8 cellular contexts compared by ENCODE assay signal in genomic region chr1:205229399-205229861, GRCh38. TPM values are rescaled to one million over a fixed set of nuclear protein-coding genes. Genes with fewer than 3 reads are reported as not detected.
DNase-seq lines count a peak whose midpoint lies in the region; ATAC-seq and TF ChIP-seq lines count a peak whose summit lies in the region.

No MANE protein-coding gene starts in this region.

- no peak overlapping the region for H3K4ac ChIP-seq in mesenchymal stem cell (ENCODE audit: low read depth in 1 of 2, low read length in 2 of 2)

- H3K18ac ChIP-seq in mesenchymal stem cell (ENCODE audit: low read depth in 1 of 2, low read length in 2 of 2): no peak overlapping the region

- H3K4me2 ChIP-seq in mesenchymal stem cell (ENCODE audit: low read length, poor library complexity, severe bottlenecking): peak overlapping the region; percentile 56

- ATAC-seq in GM19324 (IDR thresholded peaks at IDR 0.05; ENCODE audit: low FRiP score, unreplicated experiment): no peak

- H3K4me3 ChIP-seq in BE2C (ENCODE audit: low read depth, low read length): peak overlapping the region; percentile 74
- H3K4me3 ChIP-seq in mesenchymal stem cell (ENCODE audit: insufficient read depth in 1 of 2, low read depth in 1 of 2, low read length in 2 of 2): peak overlapping the region; percentile 38 to 90

- H3K79me1 ChIP-seq in mesenchymal stem cell (replicated peaks; ENCODE audit: low read length, poor library complexity, severe bottlenecking): peaks cover 4% of the 10 kb centered on the region

- H3K9me3 ChIP-seq in BE2C (no peaks in the 10 kb centered on the region), mesenchymal stem cell (ENCODE audit: control insufficient read depth, low read length) (no peaks in the 10 kb centered on the region)

- H3K9ac ChIP-seq in mesenchymal stem cell (ENCODE audit: low read length): peak overlapping the region; percentile 77

- no peak overlapping the region for H2BK12ac ChIP-seq in mesenchymal stem cell (ENCODE audit: low read length in 2 of 2)

- H3K23ac ChIP-seq in mesenchymal stem cell (ENCODE audit: low read length in 2 of 2): no peak overlapping the region

- no peak overlapping the region for H3K14ac ChIP-seq in mesenchymal stem cell (ENCODE audit: low read length in 2 of 2)

- no peak overlapping the region for H2BK15ac ChIP-seq in mesenchymal stem cell (ENCODE audit: low read depth, poor library complexity, severe bottlenecking)

- peak; percentile 74 for DNase-seq in BE2C
- peak; percentile 92 for DNase-seq in HEK293T (ENCODE audit: extremely low spot score)
- DNase-seq in NCI-H69 (lab: John Stamatoyannopoulos, UW): peak; percentile 96
- DNase-seq in activated CD8-positive, alpha-beta memory T cell treated with anti-CD3 and anti-CD28 coated beads for 1 hour (ENCODE audit: extremely low read depth in 1 of 2, low read depth in 1 of 2): peak; percentile 34
- DNase-seq in effector CD4-positive, alpha-beta T cell: peak; percentile 53
- peak; percentile 55 for DNase-seq in mesenchymal stem cell
- peak; percentile 49 for DNase-seq in stimulated activated CD8-positive, alpha-beta memory T cell treated with anti-CD3 and anti-CD28 coated beads, Interleukin-4, amount 100 ng/mL, for 24 hours (ENCODE audit: low read depth)

- H3K27me3 ChIP-seq in BE2C (no peaks in the 10 kb centered on the region), mesenchymal stem cell (ENCODE audit: control insufficient read depth in 1 of 2, insufficient read depth in 1 of 2, low read length in 2 of 2) (peaks cover 0 to 3% of the 10 kb centered on the region in 2 experiments)

- TF ChIP-seq CTCF in BE2C (IDR thresholded peaks at IDR 0.05; ENCODE audit: low read depth, low read length): peak; percentile 47; the same call in 1 of the 2 replicates

- H2AFZ ChIP-seq in mesenchymal stem cell (ENCODE audit: low read depth, low read length): no peak overlapping the region

- H2AK5ac ChIP-seq in mesenchymal stem cell (ENCODE audit: low read length, severe bottlenecking): no peak overlapping the region

- CTCF ChIA-PET in HEK293T (lab: Yijun Ruan, JAX): interaction anchor here (0.6 to 3.1 kb wide), 16 partner anchors 21 to 173 kb away, joined by 3 to 34 read pairs (median 3); no protein-coding TSS in a partner anchor

- H4K8ac ChIP-seq in mesenchymal stem cell (ENCODE audit: low read length): no peak overlapping the region

- POLR2A ChIA-PET in HEK293T (lab: Yijun Ruan, JAX): interaction anchor here (1.0 to 3.4 kb wide), 8 partner anchors 10 to 92 kb away, joined by 3 to 16 read pairs (median 6); partner anchors contain the start of gene DSTYK

- H2BK5ac ChIP-seq in mesenchymal stem cell (ENCODE audit: low read depth, low read length, poor library complexity, severe bottlenecking): no peak overlapping the region

- 37% methylated on average over 4 of the region's 15 CpGs for WGBS in mesenchymal stem cell

- H3K4me1 ChIP-seq in BE2C: peaks cover 3% of the 10 kb centered on the region; the same call in 1 of the 2 replicates
- peaks cover 9% of the 10 kb centered on the region for H3K4me1 ChIP-seq in mesenchymal stem cell (ENCODE audit: control insufficient read depth, insufficient read depth, low read depth, low read length)

- H2BK120ac ChIP-seq in mesenchymal stem cell (ENCODE audit: low read depth, low read length): no peak overlapping the region

- no peak overlapping the region for H3K27ac ChIP-seq in mesenchymal stem cell (ENCODE audit: low read length, poor library complexity, severe bottlenecking)

- H4K91ac ChIP-seq in mesenchymal stem cell (ENCODE audit: low read length): no peak overlapping the region

- H3K36me3 ChIP-seq in BE2C: no peaks in the 10 kb centered on the region
- no peaks in the 10 kb centered on the region for H3K36me3 ChIP-seq in mesenchymal stem cell (ENCODE audit: control insufficient read depth in 1 of 2, insufficient read depth in 2 of 2, low read depth in 1 of 2, low read length in 2 of 2)

TF ChIP-seq in HEK293T, 16 proteins besides CTCF, POLR2A, EP300 and RAD21:
- TF ChIP-seq ARNT (IDR thresholded peaks at IDR 0.05) (no peak), NFRKB (IDR thresholded peaks at IDR 0.05) (no peak), FOXM1 (IDR thresholded peaks at IDR 0.05; ENCODE audit: borderline replicate concordance) (no peak), TARDBP (IDR thresholded peaks at IDR 0.05) (no peak), FOXA1 (IDR thresholded peaks at IDR 0.05) (no peak), FOXK2 (IDR thresholded peaks at IDR 0.05) (no peak), L3MBTL2 (conservative IDR thresholded peaks at IDR 0.05) (no peak), PKNOX1 (IDR thresholded peaks at IDR 0.05) (peak; percentile 66)
TF ChIP-seq in HEK293T: peak in this region for 1.

RNA-seq across cellular contexts. Expression of gene TMCC2, which starts 1.7 kb away (rescaled TPM):
- 48.8 TPM for polyA plus RNA-seq in BE2C (2012; ENCODE audit: insufficient read depth, insufficient read length, low read depth)
- polyA plus RNA-seq in mesenchymal stem cell (2013, experiment 1 of 2): 1.8 TPM
- 1.8 TPM for polyA plus RNA-seq in mesenchymal stem cell (2013, experiment 2 of 2)

RNA-seq across cellular contexts. Expression of gene DSTYK, which starts 17.9 kb away (rescaled TPM):
- 2.7 TPM for polyA plus RNA-seq in BE2C (2012; ENCODE audit: insufficient read depth, insufficient read length, low read depth)
- polyA plus RNA-seq in mesenchymal stem cell (2013, experiment 1 of 2): 8.1 TPM
- polyA plus RNA-seq in mesenchymal stem cell (2013, experiment 2 of 2): 8.0 TPM

Comparison
In these comparisons a context has a peak if more than half of its experiments do, and no peak if none do; other contexts are left out.
1. DNase-seq: peak in every context shown above with its lines; median percentile 96 in NCI-H69; 92 in HEK293T; 74 in BE2C; 55 in mesenchymal stem cell; 53 in effector CD4-positive, alpha-beta T cell; 49 in stimulated activated CD8-positive, alpha-beta memory T cell treated with anti-CD3 and anti-CD28 coated beads, Interleukin-4, amount 100 ng/mL, for 24 hours; 34 in activated CD8-positive, alpha-beta memory T cell treated with anti-CD3 and anti-CD28 coated beads for 1 hour.